Comparison of ENCODE assay signal across 21 cellular contexts in genomic region chr11:118903204-118904015, GRCh38. TPM values are rescaled to one million over a fixed set of nuclear protein-coding genes. Genes with fewer than 3 reads are reported as not detected.
DNase-seq lines count a peak whose midpoint lies in the region; ATAC-seq, FAIRE-seq and TF ChIP-seq lines count a peak whose summit lies in the region.
"Had no signal": no experiment of that assay in that cellular context is flagged by ENCODE, and none has a peak within 500 bp of the region (broad histone marks: within the 10 kb centered on the region; RNA-seq: fewer than 3 reads in every experiment).

No MANE protein-coding gene starts in this region.

- H2AFZ ChIP-seq in OCI-LY1 (ENCODE audit: low read length) (no peak overlapping the region), SK-N-SH (ENCODE audit: low read depth) (no peak overlapping the region)
- H2AFZ ChIP-seq: GM23248 had no signal

- POLR2A ChIA-PET in SK-N-SH (lab: Yijun Ruan, JAX), result no interaction called here

- TF ChIP-seq RAD21 in SK-N-SH (IDR thresholded peaks at IDR 0.05; ENCODE audit: low read length), result no peak

- DNase-seq in stimulated activated naive CD8-positive, alpha-beta T cell treated with anti-CD3 and anti-CD28 coated beads, Interleukin-15, Interleukin-2, amounts not matched to agents 100 U/mL and 50 U/mL, for 24 hours, result no peak
- DNase-seq in kidney (peak; percentile 66), upper lobe of right lung (peak; percentile 54), SK-N-SH (no peak), nucleus accumbens (lab: John Stamatoyannopoulos, UW) (no peak)
- DNase-seq: DMS79 treated with DMSO at 0.1 percent for 48 hours, GM23248, KG1, NCI-H1436, NCI-H2029 treated with DMSO at 0.1 percent for 48 hours, NCI-H2171 treated with DMSO at 0.1 percent for 48 hours, NCI-H774, PC-3 had no signal

- H3K4me2 ChIP-seq in OCI-LY1 (ENCODE audit: low read length) (no peak overlapping the region), SK-N-SH (no peak overlapping the region)

- H3K79me2 ChIP-seq in OCI-LY1 (ENCODE audit: insufficient read depth, low read length), result no peaks in the 10 kb centered on the region
- peaks cover 74% of the 10 kb centered on the region for H3K79me2 ChIP-seq in SK-N-SH (ENCODE audit: insufficient read depth)

- CTCF ChIA-PET in SK-N-SH (lab: Yijun Ruan, JAX), result interaction anchor here (9.7 kb wide), 1 partner anchor 53 kb away, joined by 112 read pairs; the partner anchor contains the start of gene UPK2

- peak overlapping the region; percentile 36 for H3K27ac Mint-ChIP-seq in stimulated activated naive CD8-positive, alpha-beta T cell treated with anti-CD3 and anti-CD28 coated beads, Interleukin-15, Interleukin-2, amounts not matched to agents 100 ng/mL and 50 ng/mL, for 24 hours

- H3K4me1 ChIP-seq in OCI-LY1 (ENCODE audit: insufficient read depth, low read length, severe bottlenecking), result peaks cover 43% of the 10 kb centered on the region
- H3K4me1 ChIP-seq in kidney (ENCODE audit: control insufficient read depth in 1 of 2, insufficient read depth in 1 of 2, low read depth in 1 of 2, low read length in 2 of 2), result peaks cover 5 to 8% of the 10 kb centered on the region in 2 donors
- peaks cover 11% of the 10 kb centered on the region for H3K4me1 ChIP-seq in upper lobe of right lung
- H3K4me1 ChIP-seq in SK-N-SH (ENCODE audit: control insufficient read depth in 1 of 2, insufficient read depth in 2 of 2, low read depth in 1 of 2, low read length in 1 of 2), result peaks cover 14 to 16% of the 10 kb centered on the region in 2 experiments

- ATAC-seq in stimulated activated naive CD8-positive, alpha-beta T cell treated with anti-CD3 and anti-CD28 coated beads, Interleukin-15, Interleukin-2, amounts not matched to agents 100 U/mL and 50 U/mL, for 24 hours, result no peak
- ATAC-seq in upper lobe of right lung, result no peak
- ATAC-seq in GM21825 (IDR thresholded peaks at IDR 0.05; ENCODE audit: unreplicated experiment), result no peak
- ATAC-seq: HepG2, PC-3 had no signal

- H3K27me3 ChIP-seq in OCI-LY1 (ENCODE audit: insufficient read depth, low read length), result no peaks in the 10 kb centered on the region
- no peaks in the 10 kb centered on the region for H3K27me3 ChIP-seq in upper lobe of right lung
- no peaks in the 10 kb centered on the region for H3K27me3 ChIP-seq in SK-N-SH (ENCODE audit: insufficient read depth)

- H3K9me3 ChIP-seq in OCI-LY1 (ENCODE audit: low read length) (no peaks in the 10 kb centered on the region), kidney (ENCODE audit: control insufficient read depth in 1 of 2, low read length in 2 of 2) (no peaks in the 10 kb centered on the region), upper lobe of right lung (no peaks in the 10 kb centered on the region), SK-N-SH (no peaks in the 10 kb centered on the region)

- peaks cover 22% of the 10 kb centered on the region for H3K4me1 Mint-ChIP-seq in stimulated activated naive CD8-positive, alpha-beta T cell treated with anti-CD3 and anti-CD28 coated beads, Interleukin-15, Interleukin-2, amounts not matched to agents 100 ng/mL and 50 ng/mL, for 24 hours (ENCODE audit: low read depth)

- intact Hi-C loops in kidney (cut with DNase I), result no loop called here
- intact Hi-C loops in upper lobe of right lung (cut with DNase I), result loop anchor here (10.0 kb wide), 1 partner anchor 51 kb away; the partner anchor contains the start of gene UPK2

- no peaks in the 10 kb centered on the region for H4K20me1 ChIP-seq in OCI-LY1 (ENCODE audit: insufficient read depth, low read length)
- H4K20me1 ChIP-seq in SK-N-SH (ENCODE audit: insufficient read depth), result peaks cover 53% of the 10 kb centered on the region

- TF ChIP-seq EP300 in SK-N-SH (IDR thresholded peaks at IDR 0.05; ENCODE audit: borderline replicate concordance in 1 of 2, low read depth in 1 of 2, low read length in 1 of 2), result no peak

- no peak overlapping the region for H3K4me3 Mint-ChIP-seq in stimulated activated naive CD8-positive, alpha-beta T cell treated with anti-CD3 and anti-CD28 coated beads, Interleukin-15, Interleukin-2, amounts not matched to agents 100 ng/mL and 50 ng/mL, for 24 hours

- no peaks in the 10 kb centered on the region for H3K27me3 Mint-ChIP-seq in stimulated activated naive CD8-positive, alpha-beta T cell treated with anti-CD3 and anti-CD28 coated beads, Interleukin-15, Interleukin-2, amounts not matched to agents 100 ng/mL and 50 ng/mL, for 24 hours

- no peaks in the 10 kb centered on the region; the same call in 1 of the 2 replicates for H3K36me3 ChIP-seq in OCI-LY1 (ENCODE audit: insufficient read depth, low read length)
- H3K36me3 ChIP-seq in kidney (ENCODE audit: control insufficient read depth in 1 of 2, insufficient read depth in 2 of 2, low read length in 2 of 2), result peaks cover 12 to 44% of the 10 kb centered on the region in 2 donors
- peaks cover 92% of the 10 kb centered on the region for H3K36me3 ChIP-seq in upper lobe of right lung
- peaks cover 41 to 50% of the 10 kb centered on the region in 2 experiments for H3K36me3 ChIP-seq in SK-N-SH (replicated peaks in 1 of 2; ENCODE audit: control insufficient read depth in 1 of 2, insufficient read depth in 2 of 2, low read length in 1 of 2)

- H3F3A ChIP-seq in OCI-LY1 (ENCODE audit: insufficient read depth, low read length) (no peaks in the 10 kb centered on the region), SK-N-SH (replicated peaks; ENCODE audit: insufficient read depth) (peaks cover 18% of the 10 kb centered on the region)

- peak overlapping the region; percentile 70 for H3K27ac ChIP-seq in OCI-LY1 (ENCODE audit: low read depth, low read length, poor library complexity, severe bottlenecking)
- no peak overlapping the region for H3K27ac ChIP-seq in kidney (ENCODE audit: low read depth in 2 of 2, low read length in 2 of 2)
- no peak overlapping the region for H3K27ac ChIP-seq in upper lobe of right lung
- H3K27ac ChIP-seq in SK-N-SH (ENCODE audit: low read depth in 2 of 2, low read length in 1 of 2), result no peak overlapping the region
- H3K27ac ChIP-seq: GM23248, SK-N-MC had no signal

- H3K36me3 Mint-ChIP-seq in stimulated activated naive CD8-positive, alpha-beta T cell treated with anti-CD3 and anti-CD28 coated beads, Interleukin-15, Interleukin-2, amounts not matched to agents 100 ng/mL and 50 ng/mL, for 24 hours (ENCODE audit: low read depth), result peaks cover 20% of the 10 kb centered on the region

- H3K9ac ChIP-seq in OCI-LY1 (ENCODE audit: low read length) (no peak overlapping the region), kidney (ENCODE audit: low read length in 2 of 2) (no peak overlapping the region), SK-N-SH (no peak overlapping the region)
- H3K9ac ChIP-seq: GM23248 had no signal

- 100% methylated on average over 7 of the region's 21 CpGs for WGBS in SK-N-SH (ENCODE audit: low lambda C conversion rate)

- H3K9me3 Mint-ChIP-seq in stimulated activated naive CD8-positive, alpha-beta T cell treated with anti-CD3 and anti-CD28 coated beads, Interleukin-15, Interleukin-2, amounts not matched to agents 100 ng/mL and 50 ng/mL, for 24 hours, result no peaks in the 10 kb centered on the region

- TF ChIP-seq CTCF in OCI-LY1 (IDR thresholded peaks at IDR 0.05; ENCODE audit: low read length) (no peak), kidney (IDR thresholded peaks at IDR 0.05; ENCODE audit: borderline replicate concordance, extremely low read depth, insufficient read depth) (no peak), upper lobe of right lung (IDR thresholded peaks at IDR 0.05) (no peak), SK-N-SH (IDR thresholded peaks at IDR 0.05) (no peak)

- no peaks in the 10 kb centered on the region for H3K9me2 ChIP-seq in OCI-LY1 (ENCODE audit: low read depth, low read length)
- H3K9me2 ChIP-seq in SK-N-SH, result no peaks in the 10 kb centered on the region

- FAIRE-seq in kidney (lab: Jason Lieb, UNC), result no peak
- FAIRE-seq: G401.6, HepG2 had no signal

- H3K4me3 ChIP-seq in OCI-LY1 (ENCODE audit: low read depth, low read length, poor library complexity, severe bottlenecking), result no peak overlapping the region
- H3K4me3 ChIP-seq in kidney (ENCODE audit: low read length in 2 of 2), result no peak overlapping the region
- no peak overlapping the region for H3K4me3 ChIP-seq in upper lobe of right lung
- no peak overlapping the region for H3K4me3 ChIP-seq in SK-N-SH (ENCODE audit: low read depth in 2 of 2, low read length in 1 of 2)
- H3K4me3 ChIP-seq: GM23248, SK-N-MC had no signal

TF ChIP-seq in SK-N-SH, 30 proteins besides CTCF, POLR2A, EP300 and RAD21 (continues in another document):
- TF ChIP-seq TCF12 (IDR thresholded peaks at IDR 0.05) (no peak), EZH2phosphoT487 (IDR thresholded peaks at IDR 0.05; ENCODE audit: borderline replicate concordance, low read depth) (no peak), SMC3 (IDR thresholded peaks at IDR 0.05; ENCODE audit: low read depth, low read length) (no peak), NFIC (IDR thresholded peaks at IDR 0.05; ENCODE audit: borderline replicate concordance) (no peak)
- TF ChIP-seq, protein P1, sequence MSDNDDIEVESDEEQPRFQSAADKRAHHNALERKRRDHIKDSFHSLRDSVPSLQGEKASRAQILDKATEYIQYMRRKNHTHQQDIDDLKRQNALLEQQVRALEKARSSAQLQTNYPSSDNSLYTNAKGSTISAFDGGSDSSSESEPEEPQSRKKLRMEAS (IDR thresholded peaks at IDR 0.05; ENCODE audit: low read depth), result no peak
- TF ChIP-seq, protein P2, sequence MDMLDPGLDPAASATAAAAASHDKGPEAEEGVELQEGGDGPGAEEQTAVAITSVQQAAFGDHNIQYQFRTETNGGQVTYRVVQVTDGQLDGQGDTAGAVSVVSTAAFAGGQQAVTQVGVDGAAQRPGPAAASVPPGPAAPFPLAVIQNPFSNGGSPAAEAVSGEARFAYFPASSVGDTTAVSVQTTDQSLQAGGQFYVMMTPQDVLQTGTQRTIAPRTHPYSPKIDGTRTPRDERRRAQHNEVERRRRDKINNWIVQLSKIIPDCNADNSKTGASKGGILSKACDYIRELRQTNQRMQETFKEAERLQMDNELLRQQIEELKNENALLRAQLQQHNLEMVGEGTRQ (IDR thresholded peaks at IDR 0.05; ENCODE audit: borderline replicate concordance, low read depth, low read length), result no peak

RNA-seq across cellular contexts. Expression of gene CXCR5, which starts 19.7 kb away (rescaled TPM):
- total RNA-seq in kidney, result 1.1 TPM
- not detected for polyA plus RNA-seq in kidney (ENCODE audit: insufficient read depth, low read depth, low replicate concordance)
- total RNA-seq in upper lobe of right lung, result not detected
- 0.02 TPM in 1 of 2 replicates, not detected in the other for polyA plus RNA-seq in SK-N-SH (2012; rRNA removed)
- polyA plus RNA-seq in SK-N-SH (2012; cell fraction: cytosol; rRNA removed), result not detected in 2 replicates
- not detected in 2 replicates for polyA plus RNA-seq in SK-N-SH (2012; cell fraction: nucleus; rRNA removed)
- total RNA-seq: GM23248, HepG2, M059J, PC-3 had no signal
- polyA plus RNA-seq: GM23248, HepG2 had no signal

RNA-seq across cellular contexts. Expression of gene BCL9L, which starts 22.3 kb away (rescaled TPM):
- 57.5 TPM for total RNA-seq in kidney
- 5.0 TPM for polyA plus RNA-seq in kidney (ENCODE audit: insufficient read depth, low read depth, low replicate concordance)
- total RNA-seq in upper lobe of right lung, result 62.5 TPM
- polyA plus RNA-seq in SK-N-SH (2012; rRNA removed), result 4.5 and 12.1 TPM in 2 replicates
- polyA plus RNA-seq in SK-N-SH (2012; cell fraction: cytosol; rRNA removed), result 4.6 and 8.6 TPM in 2 replicates
- 21.7 and 24.0 TPM in 2 replicates for polyA plus RNA-seq in SK-N-SH (2012; cell fraction: nucleus; rRNA removed)

RNA-seq across cellular contexts. Expression of gene UPK2, which starts 52.7 kb away (rescaled TPM):
- total RNA-seq in kidney (not detected), upper lobe of right lung (not detected)
- polyA plus RNA-seq in kidney (ENCODE audit: insufficient read depth, low read depth, low replicate concordance) (not detected), SK-N-SH (2012; rRNA removed) (0.15 and 0.21 TPM in 2 replicates)
- polyA plus RNA-seq in SK-N-SH (2012; cell fraction: cytosol; rRNA removed), result 0.13 and 0.16 TPM in 2 replicates
- polyA plus RNA-seq in SK-N-SH (2012; cell fraction: nucleus; rRNA removed), result 0.14 and 0.38 TPM in 2 replicates
- total RNA-seq: GM23248, HepG2, M059J, NCI-H460 had no signal
- polyA plus RNA-seq: HepG2 had no signal

Comparison
In these comparisons a context has a peak if more than half of its experiments do, and no peak if none do; other contexts are left out.
1. DNase-seq: peak in kidney (single experiment) and upper lobe of right lung (single experiment); none in stimulated activated naive CD8-positive, alpha-beta T cell treated with anti-CD3 and anti-CD28 coated beads, Interleukin-15, Interleukin-2, amounts not matched to agents 100 U/mL and 50 U/mL, for 24 hours (single experiment), SK-N-SH (single experiment) and nucleus accumbens (0 of 56).